Comparison of ENCODE assay signal across 8 cellular contexts in the genomic region with DNA sequence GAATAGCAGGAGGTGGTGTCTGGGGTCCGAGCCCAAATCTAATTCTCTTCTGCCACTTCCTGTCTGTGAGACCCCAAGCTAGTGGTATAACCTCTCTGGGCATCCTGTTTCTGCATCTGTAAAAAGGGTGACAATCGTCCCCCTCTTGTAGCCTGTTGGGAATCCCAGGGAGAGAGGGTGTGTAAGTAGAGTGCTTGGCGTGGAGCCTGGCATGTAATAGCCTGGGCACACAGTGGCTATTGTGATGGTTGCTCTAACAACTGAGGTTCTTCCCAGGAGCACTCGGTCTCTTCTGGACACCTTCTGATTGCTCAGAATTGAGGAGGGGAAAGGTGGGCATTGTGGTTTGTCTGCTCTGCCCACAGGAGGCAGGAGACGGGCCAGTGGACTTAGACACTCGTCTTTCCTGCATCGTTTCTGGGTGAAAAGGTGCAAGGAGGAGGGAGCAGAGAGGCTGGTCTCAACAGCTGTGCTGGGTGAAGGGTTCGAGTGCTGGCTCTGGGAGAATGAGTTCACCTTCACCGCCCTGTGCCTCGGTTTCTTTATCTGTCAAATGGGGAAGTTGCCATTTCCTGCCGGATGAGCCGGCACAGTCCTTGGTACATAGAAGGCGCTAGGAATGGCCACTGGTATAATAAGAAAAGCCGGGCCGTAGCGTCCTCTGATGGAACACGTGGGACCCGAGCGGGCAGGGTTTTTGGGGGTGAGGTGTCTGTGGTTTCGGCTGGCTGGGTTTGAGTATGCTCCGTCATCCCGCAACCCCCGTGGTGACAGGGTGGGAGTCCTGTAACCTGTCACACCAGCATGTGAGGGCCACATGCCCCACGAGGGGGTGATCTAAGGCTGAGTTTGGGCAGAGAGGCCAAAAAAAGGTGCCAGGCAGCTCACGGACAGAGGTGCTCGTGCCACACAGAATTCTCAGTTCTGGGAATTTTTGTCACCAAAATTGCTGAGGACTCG. TPM values are rescaled to one million over a fixed set of nuclear protein-coding genes. Genes with fewer than 3 reads are reported as not detected.
DNase-seq lines count a peak whose midpoint lies in the region; ATAC-seq and TF ChIP-seq lines count a peak whose summit lies in the region.

No MANE protein-coding gene starts in this region.

- DNase-seq in CD8-positive, alpha-beta memory T cell, result peak in 2 of 5 donors; percentile 23 to 61
- DNase-seq in activated CD8-positive, alpha-beta T cell treated with anti-CD3 and anti-CD28 coated beads for 36 hours, result peak; percentile 81
- DNase-seq in midbrain (lab: John Stamatoyannopoulos, UW) (peak; percentile 26), posterior vena cava (ENCODE audit: low spot score) (no peak), amniotic stem cell (lab: John Stamatoyannopoulos, UW) (no peak), Caco-2 (no peak)

- POLR2A ChIA-PET in CD8-positive, alpha-beta memory T cell (lab: Charles Lee), result no interaction called here
- POLR2A ChIA-PET in activated CD8-positive, alpha-beta T cell treated with anti-CD3 and anti-CD28 coated beads for 36 hours (lab: Charles Lee), result no interaction called here
- POLR2A ChIA-PET in Caco-2 (lab: Charles Lee), result no interaction called here

- peak overlapping the region in 6 of 7 donors; percentile 32 to 74 (median 36) for H3K4me3 Mint-ChIP-seq in CD8-positive, alpha-beta memory T cell
- H3K4me3 Mint-ChIP-seq in activated CD8-positive, alpha-beta T cell treated with anti-CD3 and anti-CD28 coated beads for 36 hours, result no peak overlapping the region
- no peak overlapping the region for H3K4me3 Mint-ChIP-seq in Caco-2 (ENCODE audit: unreplicated experiment)

- peak overlapping the region in 5 of 8 donors; percentile 22 to 47 (median 42) for H3K27ac Mint-ChIP-seq in CD8-positive, alpha-beta memory T cell
- H3K27ac Mint-ChIP-seq in activated CD8-positive, alpha-beta T cell treated with anti-CD3 and anti-CD28 coated beads for 36 hours, result no peak overlapping the region
- H3K27ac Mint-ChIP-seq in Caco-2 (ENCODE audit: unreplicated experiment), result no peak overlapping the region

- no peaks in the 10 kb centered on the region for H3K36me3 Mint-ChIP-seq in CD8-positive, alpha-beta memory T cell
- H3K36me3 Mint-ChIP-seq in activated CD8-positive, alpha-beta T cell treated with anti-CD3 and anti-CD28 coated beads for 36 hours (ENCODE audit: low read depth), result no peaks in the 10 kb centered on the region
- H3K36me3 Mint-ChIP-seq in Caco-2 (ENCODE audit: insufficient read depth, unreplicated experiment), result no peaks in the 10 kb centered on the region

- no peaks in the 10 kb centered on the region for H3K9me3 ChIP-seq in CD8-positive, alpha-beta memory T cell (ENCODE audit: low read length)
- H3K9me3 ChIP-seq in Caco-2, result no peaks in the 10 kb centered on the region

- peaks cover 4 to 9% of the 10 kb centered on the region in 2 donors for H3K27me3 Mint-ChIP-seq in CD8-positive, alpha-beta memory T cell
- peaks cover 2% of the 10 kb centered on the region for H3K27me3 Mint-ChIP-seq in activated CD8-positive, alpha-beta T cell treated with anti-CD3 and anti-CD28 coated beads for 36 hours
- H3K27me3 Mint-ChIP-seq in Caco-2 (ENCODE audit: insufficient read depth, unreplicated experiment), result no peaks in the 10 kb centered on the region

- ATAC-seq in GM19395 (IDR thresholded peaks at IDR 0.05; ENCODE audit: unreplicated experiment) (peak; percentile 60), HG02763 (IDR thresholded peaks at IDR 0.05; ENCODE audit: unreplicated experiment) (no peak)
- ATAC-seq in activated CD8-positive, alpha-beta T cell treated with anti-CD3 and anti-CD28 coated beads for 36 hours, result peak; percentile 72

- H3K4me3 ChIP-seq in CD8-positive, alpha-beta memory T cell (ENCODE audit: low read length), result no peak overlapping the region
- no peak overlapping the region for H3K4me3 ChIP-seq in Caco-2 (ENCODE audit: low read depth, low read length)

- CTCF ChIA-PET in CD8-positive, alpha-beta memory T cell (lab: Charles Lee), result interaction anchor here (0.6 to 1.6 kb wide), 3 partner anchors 9 to 94 kb away, joined by 3 to 4 read pairs (median 4); no protein-coding TSS in a partner anchor
- CTCF ChIA-PET in activated CD8-positive, alpha-beta T cell treated with anti-CD3 and anti-CD28 coated beads for 36 hours (lab: Charles Lee), result interaction anchor here (0.9 to 2.2 kb wide), 5 partner anchors 25 to 235 kb away, joined by 3 to 8 read pairs (median 3); a partner anchor contains a TSS
- CTCF ChIA-PET in Caco-2 (lab: Charles Lee), result interaction anchor here (0.6 to 0.7 kb wide), 2 partner anchors 70 to 218 kb away, joined by 3 to 5 read pairs; no protein-coding TSS in a partner anchor

- no peaks in the 10 kb centered on the region for H3K4me1 ChIP-seq in CD8-positive, alpha-beta memory T cell (ENCODE audit: insufficient read depth, low read length)
- H3K4me1 ChIP-seq in Caco-2, result peaks cover 3% of the 10 kb centered on the region

- TF ChIP-seq CTCF in activated CD8-positive, alpha-beta T cell treated with anti-CD3 and anti-CD28 coated beads for 36 hours (IDR thresholded peaks at IDR 0.05), result no peak
- no peak for TF ChIP-seq CTCF in Caco-2 (IDR thresholded peaks at IDR 0.05; ENCODE audit: insufficient read depth in 1 of 2, low read depth in 1 of 2, low read length in 1 of 2, severe bottlenecking in 1 of 2, unreplicated experiment in 1 of 2)

- H3K27me3 ChIP-seq in CD8-positive, alpha-beta memory T cell (ENCODE audit: insufficient read depth, low read length, poor library complexity, severe bottlenecking), result peaks cover 8% of the 10 kb centered on the region
- no peaks in the 10 kb centered on the region for H3K27me3 ChIP-seq in Caco-2 (replicated peaks; ENCODE audit: control insufficient read depth, insufficient read depth, low read length)

- no peaks in the 10 kb centered on the region for H3K9me3 Mint-ChIP-seq in CD8-positive, alpha-beta memory T cell
- H3K9me3 Mint-ChIP-seq in activated CD8-positive, alpha-beta T cell treated with anti-CD3 and anti-CD28 coated beads for 36 hours, result no peaks in the 10 kb centered on the region
- no peaks in the 10 kb centered on the region for H3K9me3 Mint-ChIP-seq in Caco-2 (ENCODE audit: unreplicated experiment)

- intact Hi-C loops in activated CD8-positive, alpha-beta T cell treated with anti-CD3 and anti-CD28 coated beads for 36 hours (cut with micrococcal nuclease), result no loop called here
- intact Hi-C loops in posterior vena cava (cut with DNase I) (loop anchor here in 1 of 2 donors (10.0 kb wide), 1 partner anchor 74 kb away; no protein-coding TSS in a partner anchor), Caco-2 (cut with micrococcal nuclease; ENCODE audit: unreplicated experiment) (no loop called here)

- H3K27ac ChIP-seq in CD8-positive, alpha-beta memory T cell (ENCODE audit: low read depth, low read length), result no peak overlapping the region

- no peaks in the 10 kb centered on the region for H3K36me3 ChIP-seq in CD8-positive, alpha-beta memory T cell (ENCODE audit: insufficient read depth, low read length)
- no peaks in the 10 kb centered on the region for H3K36me3 ChIP-seq in Caco-2 (ENCODE audit: control insufficient read depth, insufficient read depth, low read length)

- BruUV-seq in Caco-2 (replicated peaks; lab: Mats Ljungman, UMichigan), result no TSS peak

- H3K4me1 Mint-ChIP-seq in CD8-positive, alpha-beta memory T cell, result peaks cover 17 to 20% (median 20%) of the 10 kb centered on the region in 3 donors
- peaks cover 19% of the 10 kb centered on the region for H3K4me1 Mint-ChIP-seq in activated CD8-positive, alpha-beta T cell treated with anti-CD3 and anti-CD28 coated beads for 36 hours (ENCODE audit: low read depth)
- no peaks in the 10 kb centered on the region for H3K4me1 Mint-ChIP-seq in Caco-2 (ENCODE audit: low read depth, unreplicated experiment)

RNA-seq across cellular contexts. Expression of a gene that starts 7.2 kb away (rescaled TPM):
- total RNA-seq in CD8-positive, alpha-beta memory T cell, result 1 to 10 TPM; 2.5 to 3.0 TPM
- polyA plus RNA-seq in CD8-positive, alpha-beta memory T cell, result 3.3 TPM
- 1 to 10 TPM; 6.7 to 7.3 TPM for total RNA-seq in activated CD8-positive, alpha-beta T cell treated with anti-CD3 and anti-CD28 coated beads for 36 hours
- total RNA-seq in posterior vena cava (1 to 10 TPM; 3.3 to 7.6 TPM), Caco-2 (2022) (13.0 and 15.5 TPM in 2 replicates)

RNA-seq across cellular contexts. Expression of a gene that starts 49.7 kb away (rescaled TPM):
- total RNA-seq in CD8-positive, alpha-beta memory T cell, result 10 to 100 TPM; 32.1 to 33.9 TPM
- polyA plus RNA-seq in CD8-positive, alpha-beta memory T cell, result 18.3 TPM
- 10 to 100 TPM; 26.0 to 28.7 TPM for total RNA-seq in activated CD8-positive, alpha-beta T cell treated with anti-CD3 and anti-CD28 coated beads for 36 hours
- total RNA-seq in posterior vena cava (10 to 100 TPM; 78.3 to 81.4 TPM), Caco-2 (2022) (51.3 and 54.5 TPM in 2 replicates)

Comparison
In these comparisons a context has a peak if more than half of its experiments do, and no peak if none do; other contexts are left out.
1. DNase-seq: peak in activated CD8-positive, alpha-beta T cell treated with anti-CD3 and anti-CD28 coated beads for 36 hours (single experiment) and midbrain (single experiment); none in posterior vena cava (single experiment), amniotic stem cell (single experiment) and Caco-2 (0 of 2).
2. H3K27ac Mint-ChIP-seq: peak in CD8-positive, alpha-beta memory T cell (5 of 8); none in activated CD8-positive, alpha-beta T cell treated with anti-CD3 and anti-CD28 coated beads for 36 hours (single experiment) and Caco-2 (single experiment).
3. H3K4me3 Mint-ChIP-seq: peak in CD8-positive, alpha-beta memory T cell (6 of 7); none in activated CD8-positive, alpha-beta T cell treated with anti-CD3 and anti-CD28 coated beads for 36 hours (single experiment) and Caco-2 (single experiment).